16 cellular contexts compared by ENCODE assay signal in the genomic region with DNA sequence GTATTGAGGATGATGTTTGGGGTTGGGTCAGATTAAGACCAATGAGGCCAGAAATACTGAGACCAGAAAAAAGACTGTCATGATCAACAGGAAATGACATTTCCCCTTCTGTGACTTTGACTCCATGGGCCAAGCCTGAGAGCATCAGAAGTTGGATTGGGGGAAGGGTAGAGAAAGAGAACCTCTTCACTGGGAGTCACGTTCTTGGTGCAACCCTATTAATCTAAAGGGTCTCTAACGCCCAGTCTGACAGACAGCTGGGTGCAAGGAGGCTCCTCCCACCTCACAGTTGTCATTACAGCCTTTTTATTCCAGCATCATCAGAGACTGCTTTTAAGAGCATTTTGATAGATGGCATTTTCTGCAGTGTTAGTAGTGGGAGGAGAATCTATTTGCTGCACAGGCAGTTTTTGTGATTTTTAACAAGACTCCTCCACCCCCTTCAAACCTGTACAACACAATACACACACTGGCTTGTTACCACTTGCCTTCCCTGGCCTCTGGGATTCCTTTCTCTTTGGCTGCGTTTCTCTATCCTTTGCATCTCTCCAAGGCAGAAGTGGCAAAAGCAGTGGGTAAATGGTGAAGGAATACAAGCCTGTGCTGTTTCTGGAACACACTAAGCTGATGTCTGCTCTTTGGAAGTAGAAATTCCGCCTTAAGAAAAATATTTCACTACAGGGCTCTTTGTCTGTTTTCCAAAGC.
DNase-seq lines count a peak whose midpoint lies in the region; ATAC-seq and TF ChIP-seq lines count a peak whose summit lies in the region.
"Had no signal": no experiment of that assay in that cellular context is flagged by ENCODE, and none has a peak within 500 bp of the region (broad histone marks: within the 10 kb centered on the region; RNA-seq: fewer than 3 reads in every experiment).

No MANE protein-coding gene starts in this region.

- CTCF ChIA-PET in HEK293T (lab: Yijun Ruan, JAX) = interaction anchor here (0.5 kb wide), 1 partner anchor 8 kb away, joined by 3 read pairs; no protein-coding TSS in a partner anchor

- no peaks in the 10 kb centered on the region for H3K9me3 ChIP-seq in OCI-LY3 (ENCODE audit: insufficient read depth, low read length)
- H3K9me3 ChIP-seq: esophagus muscularis mucosa, testis had no signal

- no peaks in the 10 kb centered on the region for H3K79me2 ChIP-seq in OCI-LY3 (ENCODE audit: low read length)

- H2AFZ ChIP-seq in OCI-LY3 (ENCODE audit: low read depth, low read length) = peak overlapping the region; percentile 54; the same call in 1 of the 2 replicates

- no peak overlapping the region for H3K27ac ChIP-seq in OCI-LY3 (ENCODE audit: low read length)
- H3K27ac ChIP-seq in foreskin keratinocyte = no peak overlapping the region
- H3K27ac ChIP-seq: esophagus muscularis mucosa, testis had no signal

- TF ChIP-seq CTCF in OCI-LY3 (IDR thresholded peaks at IDR 0.05; ENCODE audit: low read depth, low read length) = no peak
- TF ChIP-seq CTCF in foreskin keratinocyte (conservative IDR thresholded peaks at IDR 0.05) = no peak

- no peaks in the 10 kb centered on the region for H4K20me1 ChIP-seq in OCI-LY3 (ENCODE audit: insufficient read depth, low read length)

- no peak overlapping the region for H3K9ac ChIP-seq in OCI-LY3 (ENCODE audit: low read length)

- H3K36me3 ChIP-seq in OCI-LY3 (replicated peaks; ENCODE audit: low read depth, low read length) = no peaks in the 10 kb centered on the region
- H3K36me3 ChIP-seq: esophagus muscularis mucosa had no signal

- H3K4me3 ChIP-seq in OCI-LY3 (ENCODE audit: low read length) = no peak overlapping the region
- H3K4me3 ChIP-seq: esophagus muscularis mucosa, testis had no signal

- DNase-seq in HEK293T (ENCODE audit: extremely low spot score) (no peak), foreskin keratinocyte (peak; percentile 53 to 71), sciatic nerve (ENCODE audit: low spot score) (no peak), HT-29 (ENCODE audit: low spot score) (no peak), AML-193 (lab: John Stamatoyannopoulos, UW) (no peak)
- DNase-seq: activated CD4-positive, alpha-beta memory T cell treated with anti-CD3 and anti-CD28 coated beads, Interleukin-2, amount 10 ng/mL, durations not matched to agents 7 days and 5 days; activated T-cell treated with anti-CD3 and anti-CD28 coated beads, Interleukin-2, amount 50 U/mL, for 72 hours; CD4-positive, CD25-positive, alpha-beta regulatory T cell; NCI-H1694; NCI-H526; stimulated activated CD4-positive, alpha-beta T cell treated with anti-CD3 and anti-CD28 coated beads, Interleukin-4, amount 100 ng/mL, for 4 hours; testis had no signal

- H3K4me2 ChIP-seq in OCI-LY3 (ENCODE audit: low read length) = no peak overlapping the region

- intact Hi-C loops in sciatic nerve (cut with DNase I) = no loop called here

- ATAC-seq in foreskin keratinocyte (peak; percentile 34), sciatic nerve (peak; percentile 51), GM18868 (IDR thresholded peaks at IDR 0.05; ENCODE audit: unreplicated experiment) (no peak)
- ATAC-seq: activated T-cell treated with anti-CD3 and anti-CD28 coated beads, Interleukin-2, amount 50 U/mL, for 72 hours; Panc1 had no signal

- no peaks in the 10 kb centered on the region for H3K27me3 ChIP-seq in OCI-LY3 (ENCODE audit: low read depth, low read length)
- H3K27me3 ChIP-seq in foreskin keratinocyte = no peaks in the 10 kb centered on the region
- H3K27me3 ChIP-seq: esophagus muscularis mucosa, testis had no signal

- POLR2A ChIA-PET in HEK293T (lab: Yijun Ruan, JAX) = no interaction called here

- H3K4me1 ChIP-seq in OCI-LY3 (ENCODE audit: low read length) = peaks cover 4% of the 10 kb centered on the region; the same call in 1 of the 2 replicates
- peaks cover 10% of the 10 kb centered on the region for H3K4me1 ChIP-seq in foreskin keratinocyte
- H3K4me1 ChIP-seq: testis had no signal

TF ChIP-seq in HEK293T, 16 proteins besides CTCF, POLR2A, EP300 and RAD21:
- no peak for TF ChIP-seq FOXK2 (IDR thresholded peaks at IDR 0.05)
- TF ChIP-seq, protein P1, sequence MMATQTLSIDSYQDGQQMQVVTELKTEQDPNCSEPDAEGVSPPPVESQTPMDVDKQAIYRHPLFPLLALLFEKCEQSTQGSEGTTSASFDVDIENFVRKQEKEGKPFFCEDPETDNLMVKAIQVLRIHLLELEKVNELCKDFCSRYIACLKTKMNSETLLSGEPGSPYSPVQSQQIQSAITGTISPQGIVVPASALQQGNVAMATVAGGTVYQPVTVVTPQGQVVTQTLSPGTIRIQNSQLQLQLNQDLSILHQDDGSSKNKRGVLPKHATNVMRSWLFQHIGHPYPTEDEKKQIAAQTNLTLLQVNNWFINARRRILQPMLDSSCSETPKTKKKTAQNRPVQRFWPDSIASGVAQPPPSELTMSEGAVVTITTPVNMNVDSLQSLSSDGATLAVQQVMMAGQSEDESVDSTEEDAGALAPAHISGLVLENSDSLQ (IDR thresholded peaks at IDR 0.05) = peak; percentile 74
- TF ChIP-seq FOXA1 (IDR thresholded peaks at IDR 0.05) = no peak
- TF ChIP-seq HDGF (IDR thresholded peaks at IDR 0.05; ENCODE audit: borderline replicate concordance) = no peak

Comparison
In these comparisons a context has a peak if more than half of its experiments do, and no peak if none do; other contexts are left out.
1. DNase-seq: peak in foreskin keratinocyte (2 of 2); none in HEK293T (single experiment), sciatic nerve (single experiment), HT-29 (single experiment) and AML-193 (0 of 2).